ENCODE assay signal across 12 cellular contexts in genomic region chr10:117460846-117461765, GRCh38.
A peak's percentile ranks its signal among the peaks of the same experiment; 100 is the strongest.
DNase-seq lines count a peak whose midpoint lies in the region; FAIRE-seq and TF ChIP-seq lines count a peak whose summit lies in the region.
"Had no signal": no experiment of that assay in that cellular context is flagged by ENCODE, and none has a peak within 500 bp of the region (broad histone marks: within the 10 kb centered on the region; RNA-seq: fewer than 3 reads in every experiment).

No MANE protein-coding gene starts in this region.

- H3K9me3 ChIP-seq in GM23248 (ENCODE audit: low read depth) = no peaks in the 10 kb centered on the region
- H3K9me3 ChIP-seq in muscle layer of colon (ENCODE audit: low read length) = no peaks in the 10 kb centered on the region

- peak overlapping the region; percentile 38; the same call in 1 of the 2 replicates for H3K4me3 ChIP-seq in GM23248
- no peak overlapping the region for H3K4me3 ChIP-seq in bronchial epithelial cell (ENCODE audit: low read depth, low read length)
- H3K4me3 ChIP-seq in muscle layer of colon (ENCODE audit: low read depth in 1 of 2, low read length in 2 of 2) = peak overlapping the region in 1 of 2 donors; percentile 19
- H3K4me3 ChIP-seq: psoas muscle had no signal

- H2AFZ ChIP-seq in GM23248 = peak overlapping the region; percentile 40; the same call in 1 of the 2 replicates

- peak overlapping the region; percentile 99 for H3K27ac ChIP-seq in GM23248
- peak overlapping the region; percentile 86 for H3K27ac ChIP-seq in muscle layer of colon (ENCODE audit: low read depth, low read length)
- H3K27ac ChIP-seq: psoas muscle had no signal

- H3K4me2 ChIP-seq in GM23248 (ENCODE audit: unreplicated experiment) = peak overlapping the region; percentile 45

- peak overlapping the region; percentile 88 for H3K9ac ChIP-seq in GM23248
- H3K9ac ChIP-seq in muscle layer of colon (ENCODE audit: low read length) = no peak overlapping the region

- FAIRE-seq in bronchial epithelial cell (lab: Jason Lieb, UNC) = peak; percentile 28
- peak; percentile 5 for FAIRE-seq in urothelium cell line (lab: Jason Lieb, UNC)

- DNase-seq in GM23248 = peak; percentile 97
- no peak for DNase-seq in bronchial epithelial cell (ENCODE audit: low read depth)
- DNase-seq in urothelium cell line (ENCODE audit: low spot score) = peak; percentile 33
- DNase-seq in DMS79 (lab: John Stamatoyannopoulos, UW) = no peak
- no peak for DNase-seq in NCI-H1436 (lab: John Stamatoyannopoulos, UW)
- no peak for DNase-seq in cerebellar nuclear complex (lab: John Stamatoyannopoulos, UW)
- DNase-seq: activated T-cell treated with anti-CD3 and anti-CD28 coated beads, Interleukin-2, amount 50 U/mL, for 1 hour; NCI-H446 treated with DMSO at 0.1 percent for 48 hours; stimulated activated CD4-positive, alpha-beta T cell treated with anti-CD3 and anti-CD28 coated beads, Interleukin-4, amount 100 ng/mL, for 1 hour; T-helper 17 cell had no signal

- H3K36me3 ChIP-seq in GM23248 (ENCODE audit: low read depth) (no peaks in the 10 kb centered on the region), bronchial epithelial cell (ENCODE audit: control insufficient read depth, insufficient read depth, low read length) (no peaks in the 10 kb centered on the region), muscle layer of colon (ENCODE audit: insufficient read depth, low read length) (no peaks in the 10 kb centered on the region)

- in situ Hi-C loops in GM23248 (cut with MboI) = no loop called here

- H3K4me1 ChIP-seq in GM23248 (ENCODE audit: insufficient read depth) (peaks cover 57% of the 10 kb centered on the region), muscle layer of colon (ENCODE audit: insufficient read depth, low read length) (peaks cover 47% of the 10 kb centered on the region)
- H3K4me1 ChIP-seq: psoas muscle had no signal

- TF ChIP-seq CTCF in bronchial epithelial cell (IDR thresholded peaks at IDR 0.05; ENCODE audit: insufficient read depth, low read length, severe bottlenecking) = no peak

- H3F3A ChIP-seq in GM23248 (ENCODE audit: insufficient read depth) = peaks cover 32% of the 10 kb centered on the region

- 10% methylated on average over 7 of the region's 7 CpGs for WGBS in GM23248 (ENCODE audit: low coverage in 1 of 2, low lambda C conversion rate in 2 of 2, missing lambda C conversion rate in 2 of 2), 2 experiments

- no peaks in the 10 kb centered on the region for H4K20me1 ChIP-seq in GM23248 (ENCODE audit: insufficient read depth)

- no peaks in the 10 kb centered on the region for H3K79me2 ChIP-seq in GM23248 (ENCODE audit: insufficient read depth)

- H3K27me3 ChIP-seq in GM23248 (replicated peaks; ENCODE audit: insufficient read depth) (no peaks in the 10 kb centered on the region), bronchial epithelial cell (ENCODE audit: control insufficient read depth, insufficient read depth, low read length) (no peaks in the 10 kb centered on the region), muscle layer of colon (ENCODE audit: control insufficient read depth in 1 of 2, insufficient read depth in 2 of 2, low read length in 2 of 2) (no peaks in the 10 kb centered on the region)

- H3K9me2 ChIP-seq in GM23248 (ENCODE audit: insufficient read depth) = no peaks in the 10 kb centered on the region

Comparison
In these comparisons a context has a peak if more than half of its experiments do, and no peak if none do; other contexts are left out.
1. DNase-seq: peak in GM23248 (single experiment) and urothelium cell line (single experiment); none in bronchial epithelial cell (single experiment), DMS79 (single experiment), NCI-H1436 (single experiment) and cerebellar nuclear complex (0 of 2).